In genomic region chr11:116199182-116199581, GRCh38 we compare ENCODE assay signal across 13 cellular contexts.
A peak's percentile ranks its signal among the peaks of the same experiment; 100 is the strongest.
DNase-seq lines count a peak whose midpoint lies in the region; ATAC-seq and TF ChIP-seq lines count a peak whose summit lies in the region.
"Had no signal": no experiment of that assay in that cellular context is flagged by ENCODE, and none has a peak within 500 bp of the region (broad histone marks: within the 10 kb centered on the region; RNA-seq: fewer than 3 reads in every experiment).

No MANE protein-coding gene starts in this region.

- CTCF ChIA-PET in PC-3 (lab: Charles Lee), result no interaction called here

- H3K27me3 ChIP-seq in PC-3 (ENCODE audit: low read length), result no peaks in the 10 kb centered on the region

- no peaks in the 10 kb centered on the region for H3K9me2 ChIP-seq in PC-3 (replicated peaks; ENCODE audit: low read length)

- TF ChIP-seq CTCF in PC-3 (conservative IDR thresholded peaks at IDR 0.05; ENCODE audit: low read depth, low read length), result no peak

- ATAC-seq in PC-3 (no peak), GM18909 (IDR thresholded peaks at IDR 0.05; ENCODE audit: poor library complexity, unreplicated experiment) (no peak)
- ATAC-seq: activated CD4-positive, CD25-positive, alpha-beta regulatory T cell treated with anti-CD3 and anti-CD28 coated beads, Interleukin-2, amount 50 U/mL, for 24 hours; sciatic nerve had no signal

- intact Hi-C loops in PC-3 (cut with micrococcal nuclease), result no loop called here

- H3K4me1 ChIP-seq in PC-3 (ENCODE audit: insufficient read depth, low read length), result no peaks in the 10 kb centered on the region

- BruUV-seq in PC-3 (replicated peaks; lab: Mats Ljungman, UMichigan), result no TSS peak

- no peaks in the 10 kb centered on the region for H3K79me2 ChIP-seq in PC-3 (ENCODE audit: low read length)

- no peaks in the 10 kb centered on the region for H3K36me3 ChIP-seq in PC-3 (ENCODE audit: low read depth, low read length)

- no peaks in the 10 kb centered on the region for H3K9me3 ChIP-seq in PC-3 (ENCODE audit: low read length)

- DNase-seq in DMS153 treated with DMSO at 0.1 percent for 48 hours (lab: John Stamatoyannopoulos, UW; ENCODE audit: unreplicated experiment) (peak; percentile 89), NCI-H1436 treated with DMSO at 0.1 percent for 48 hours (lab: John Stamatoyannopoulos, UW) (peak; percentile 79), NCI-H69 (lab: John Stamatoyannopoulos, UW) (peak; percentile 90), left kidney (ENCODE audit: low read depth, low spot score) (peak; percentile 39), PC-3 (no peak), GOT3 (lab: John Stamatoyannopoulos, UW) (no peak)
- DNase-seq: C1 segment of cervical spinal cord; cerebellar nuclear complex; naive B cell; stimulated activated naive CD4-positive, alpha-beta T cell had no signal

- H3K9ac ChIP-seq in PC-3 (ENCODE audit: low read length), result no peak overlapping the region

- H3K4me3 ChIP-seq in PC-3 (ENCODE audit: low read length), result no peak overlapping the region

- H2AFZ ChIP-seq in PC-3 (ENCODE audit: low read length), result no peak overlapping the region

- POLR2A ChIA-PET in PC-3 (lab: Charles Lee; ENCODE audit: unreplicated experiment), result no interaction called here

- H3K4me2 ChIP-seq in PC-3 (ENCODE audit: low read length), result no peak overlapping the region

- no peaks in the 10 kb centered on the region for H4K20me1 ChIP-seq in PC-3 (ENCODE audit: low read length)

- no peak overlapping the region for H3K27ac ChIP-seq in PC-3 (ENCODE audit: low read length)

- H3F3A ChIP-seq in PC-3 (ENCODE audit: low read length, unreplicated experiment), result no peaks in the 10 kb centered on the region

Comparison
In these comparisons a context has a peak if more than half of its experiments do, and no peak if none do; other contexts are left out.
1. DNase-seq: peak in DMS153 treated with DMSO at 0.1 percent for 48 hours (single experiment), NCI-H1436 treated with DMSO at 0.1 percent for 48 hours (single experiment), NCI-H69 (single experiment) and left kidney (single experiment); none in PC-3 (single experiment) and GOT3 (single experiment).